In the genomic region with DNA sequence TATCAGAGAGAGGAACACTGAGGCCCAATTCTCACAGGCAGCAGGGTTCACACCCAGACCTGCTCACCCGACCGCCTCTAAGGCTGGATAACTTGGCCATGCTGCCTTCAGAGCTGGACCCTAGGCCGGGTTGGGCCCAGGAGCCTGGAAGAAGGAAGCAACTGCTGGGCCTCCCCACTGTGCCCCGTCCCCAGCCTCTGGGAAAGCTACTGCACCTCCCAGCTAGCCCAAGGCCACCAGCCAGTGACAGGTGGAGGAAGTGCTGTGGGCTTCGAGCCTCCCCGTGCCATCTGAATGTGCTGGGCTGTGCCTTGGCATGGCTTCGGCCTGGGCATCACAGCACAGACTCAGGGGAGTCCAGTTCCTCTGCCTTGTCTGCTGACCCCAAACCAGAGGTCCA, we compare ENCODE assay signal across 16 cellular contexts.
"Had no signal": no experiment of that assay in that cellular context is flagged by ENCODE, and none has a peak within 500 bp of the region (broad histone marks: within the 10 kb centered on the region; RNA-seq: fewer than 3 reads in every experiment).

No MANE protein-coding gene starts in this region.

- H3K27me3 ChIP-seq: esophagus squamous epithelium, thyroid gland had no signal

- H3K27me3 Mint-ChIP-seq: activated naive CD8-positive, alpha-beta T cell; effector memory CD8-positive, alpha-beta T cell had no signal

- H3K36me3 Mint-ChIP-seq: activated naive CD8-positive, alpha-beta T cell had no signal

- H3K9me3 ChIP-seq: esophagus squamous epithelium, prostate gland, thyroid gland had no signal

- DNase-seq: activated CD4-positive, alpha-beta T cell treated with anti-CD3 and anti-CD28 coated beads, Interleukin-2, amount 50 U/mL, for 4 hours; activated gamma-delta T cell treated with Interleukin-2 at 50 U/mL for 16 hours; activated T-cell treated with anti-CD3 and anti-CD28 coated beads for 4 hours; effector memory CD8-positive, alpha-beta T cell; esophagus squamous epithelium; left colon; midbrain; stimulated activated naive CD4-positive, alpha-beta T cell treated with Interleukin-2 at 50 U/mL for 16 hours; SW 1271; thyroid gland; WERI-Rb-1 had no signal

- H3K27ac Mint-ChIP-seq: activated T-helper 1 cell treated with anti-CD3 and anti-CD28 coated beads, Interleukin-12 subunit alpha, Interleukin-12 subunit beta, Interleukin-2, Interleukin-4 antibody, amounts not matched to agents 30 ng/mL and 10 ng/mL and 1 ng/mL, durations not matched to agents 14 hours and 24 hours and 36 hours had no signal

- H3K4me3 Mint-ChIP-seq: activated naive CD8-positive, alpha-beta T cell; activated T-helper 1 cell treated with anti-CD3 and anti-CD28 coated beads, Interleukin-12 subunit alpha, Interleukin-12 subunit beta, Interleukin-2, Interleukin-4 antibody, amounts not matched to agents 30 ng/mL and 10 ng/mL and 1 ng/mL, durations not matched to agents 14 hours and 24 hours and 36 hours; effector memory CD8-positive, alpha-beta T cell had no signal

- ATAC-seq: effector memory CD8-positive, alpha-beta T cell; left colon; sciatic nerve had no signal

- H3K4me3 ChIP-seq: esophagus squamous epithelium, prostate gland, smooth muscle cell, thyroid gland had no signal

- H3K4me1 ChIP-seq: esophagus squamous epithelium, prostate gland, thyroid gland had no signal

- H3K27ac ChIP-seq: esophagus squamous epithelium, prostate gland, thyroid gland, WERI-Rb-1 had no signal
